9 cellular contexts compared by ENCODE assay signal in the genomic region with DNA sequence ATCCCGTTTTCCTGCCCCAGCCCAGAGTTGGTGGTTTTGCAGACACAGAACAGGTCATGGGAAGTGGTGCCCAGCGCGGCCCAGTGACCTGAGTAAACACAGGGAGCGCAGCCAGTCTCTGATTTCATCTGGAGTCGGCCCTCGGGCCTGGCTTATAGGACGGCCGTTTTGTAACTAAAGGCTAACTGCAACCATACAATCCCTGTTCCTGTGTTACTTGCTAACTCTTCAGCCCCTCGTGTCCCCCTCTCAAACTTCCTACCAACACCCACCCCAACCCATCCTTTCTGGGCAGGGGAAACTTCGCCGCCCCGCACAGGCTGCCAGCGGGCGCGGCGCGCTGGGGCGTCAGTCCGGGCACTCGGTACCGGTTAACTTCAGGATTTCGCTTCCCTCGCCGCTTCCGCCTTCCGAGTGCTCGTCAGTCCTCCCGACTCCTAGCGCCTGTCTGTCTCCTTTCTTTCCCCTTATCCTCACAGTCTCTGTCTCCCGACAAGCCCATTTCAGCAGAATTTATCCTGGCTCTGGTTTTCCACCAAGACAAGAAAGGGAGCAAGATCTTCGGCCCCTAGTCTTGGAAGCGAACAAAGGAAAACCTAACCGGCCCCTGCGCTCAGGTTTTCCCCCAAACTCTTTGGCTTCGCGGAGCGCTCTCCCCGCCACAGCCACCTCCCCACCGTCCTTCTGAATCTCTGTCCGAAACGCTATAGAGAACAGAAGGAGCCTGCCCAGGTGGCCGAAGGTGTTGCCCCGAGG. TPM values are rescaled to one million over a fixed set of nuclear protein-coding genes. Genes with fewer than 3 reads are reported as not detected.
DNase-seq lines count a peak whose midpoint lies in the region; ATAC-seq and TF ChIP-seq lines count a peak whose summit lies in the region.
"Had no signal": no experiment of that assay in that cellular context is flagged by ENCODE, and none has a peak within 500 bp of the region (broad histone marks: within the 10 kb centered on the region; RNA-seq: fewer than 3 reads in every experiment).

No MANE protein-coding gene starts in this region.

- H2BK20ac ChIP-seq in IMR-90 (ENCODE audit: low read depth, low read length) = no peak overlapping the region

- H2AFZ ChIP-seq in IMR-90 (replicated peaks; ENCODE audit: low read length, poor library complexity) = peak overlapping the region; percentile 71

- ATAC-seq in IMR-90 (ENCODE audit: low read depth) (no peak), left colon (peak; percentile 50), HG03196 (IDR thresholded peaks at IDR 0.05; ENCODE audit: unreplicated experiment) (no peak), HG03520 (IDR thresholded peaks at IDR 0.05; ENCODE audit: unreplicated experiment) (no peak)

- peak overlapping the region; percentile 68 for H3K4me3 Mint-ChIP-seq in activated naive CD8-positive, alpha-beta T cell

- H3K27ac Mint-ChIP-seq in activated naive CD8-positive, alpha-beta T cell = no peak overlapping the region

- peaks cover 38% of the 10 kb centered on the region for H4K20me1 ChIP-seq in IMR-90 (ENCODE audit: insufficient read depth, low read length)

- 14% methylated on average over 9 of the region's 43 CpGs; no CpG with 5 or more reads in 1 of the 2 experiments for WGBS in IMR-90 (ENCODE audit: extremely low coverage in 2 of 2, insufficient read length in 1 of 2), 2 experiments
- 9% methylated on average over 43 of the region's 43 CpGs for WGBS in urinary bladder

- DNase-seq in DMS114 treated with DMSO at 0.1 percent for 48 hours (lab: John Stamatoyannopoulos, UW; ENCODE audit: unreplicated experiment) = peak; percentile 36
- peak; percentile 69 for DNase-seq in IMR-90
- peak in 1 of 2 donors; percentile 37 for DNase-seq in left colon
- no peak for DNase-seq in GM10248 (ENCODE audit: extremely low spot score)

- peak overlapping the region; percentile 89 for H3K4me2 ChIP-seq in IMR-90 (ENCODE audit: low read depth, low read length)

- 0 out of 2 replicates have a peak, but pooled peaks cover 2% of the 10 kb centered on the region for H3K9me1 ChIP-seq in IMR-90 (ENCODE audit: insufficient read depth, low read length)

- CTCF ChIA-PET in IMR-90 (lab: Yijun Ruan, JAX) (interaction anchor here (0.6 kb wide), 1 partner anchor 138 kb away, joined by 4 read pairs; no protein-coding TSS in a partner anchor), GM10248 (lab: Yijun Ruan, JAX) (interaction anchor here (1.2 kb wide), 1 partner anchor 14 kb away, joined by 4 read pairs; no protein-coding TSS in a partner anchor)

- H2BK5ac ChIP-seq in IMR-90 (ENCODE audit: low read depth, low read length, poor library complexity, severe bottlenecking) = peak overlapping the region; percentile 84

- H3K27ac ChIP-seq in IMR-90 (ENCODE audit: insufficient read depth, low read length) (peak overlapping the region; percentile 98), urinary bladder (ENCODE audit: low read depth) (no peak overlapping the region)
- H3K27ac ChIP-seq: Peyer's patch had no signal

- H3K4me1 ChIP-seq in IMR-90 (ENCODE audit: control insufficient read depth, insufficient read depth, low read length) (peaks cover 7% of the 10 kb centered on the region; the same call in 1 of the 2 replicates), urinary bladder (ENCODE audit: insufficient read depth) (no peaks in the 10 kb centered on the region)

- H3K36me3 ChIP-seq in IMR-90 (ENCODE audit: control insufficient read depth, insufficient read depth, low read length) (peaks cover 24% of the 10 kb centered on the region; the same call in 1 of the 2 replicates), urinary bladder (ENCODE audit: insufficient read depth) (no peaks in the 10 kb centered on the region)
- H3K36me3 ChIP-seq: Peyer's patch had no signal

- H3K27me3 ChIP-seq in IMR-90 (ENCODE audit: control insufficient read depth, insufficient read depth, low read length) = no peaks in the 10 kb centered on the region; the same call in 1 of the 2 replicates

- peak overlapping the region; percentile 81 for H2BK120ac ChIP-seq in IMR-90 (ENCODE audit: low read depth, low read length)

- H3K4ac ChIP-seq in IMR-90 (ENCODE audit: low read depth, low read length) = peak overlapping the region; percentile 88

- BruUV-seq in IMR-90 (replicated peaks; lab: Mats Ljungman, UMichigan) = no TSS peak

- no peak for TF ChIP-seq POLR2A in IMR-90 (IDR thresholded peaks at IDR 0.05; ENCODE audit: low read depth, low read length)

- peak overlapping the region; percentile 73; the same call in 2 of the 3 replicates for H2BK15ac ChIP-seq in IMR-90 (ENCODE audit: low read depth, low read length)

- peak overlapping the region; percentile 98 for H3K14ac ChIP-seq in IMR-90 (replicated peaks; ENCODE audit: low read depth, low read length)

- H4K8ac ChIP-seq in IMR-90 (ENCODE audit: low read depth in 2 of 2, low read length in 2 of 2) = peak overlapping the region; percentile 19 to 75

- H2AK5ac ChIP-seq in IMR-90 (ENCODE audit: low read depth, low read length) = peak overlapping the region; percentile 78; the same call in 1 of the 2 replicates

- H2AK9ac ChIP-seq in IMR-90 (replicated peaks; ENCODE audit: low read depth, low read length, poor library complexity) = peak overlapping the region; percentile 84

- H3K23ac ChIP-seq in IMR-90 (ENCODE audit: low read depth, low read length) = peak overlapping the region; percentile 93

- no peaks in the 10 kb centered on the region for H3K36me3 Mint-ChIP-seq in activated naive CD8-positive, alpha-beta T cell

- in situ Hi-C loops in IMR-90 (cut with MboI; ENCODE audit: low sequenced_read_pairs) = loop anchor here (25.0 kb wide), 2 partner anchors 340 to 915 kb away; a partner anchor contains a TSS

- peak overlapping the region; percentile 74 for H3K4me3 ChIP-seq in IMR-90 (ENCODE audit: insufficient read depth, low read depth, low read length)
- H3K4me3 ChIP-seq in urinary bladder (ENCODE audit: low read depth, low read length) = peak overlapping the region; percentile 57

- peak overlapping the region; percentile 96 for H3K56ac ChIP-seq in IMR-90 (ENCODE audit: extremely low read depth, insufficient read depth, low read length)

- peaks cover 3 to 41% of the 10 kb centered on the region in 2 experiments for H3K79me1 ChIP-seq in IMR-90 (ENCODE audit: low read depth in 1 of 2, low read length in 2 of 2)

- H3K4me1 Mint-ChIP-seq in activated naive CD8-positive, alpha-beta T cell (ENCODE audit: low read depth) = peaks cover 58% of the 10 kb centered on the region

- no peaks in the 10 kb centered on the region for H3K9me3 ChIP-seq in IMR-90 (ENCODE audit: control insufficient read depth, insufficient read depth, low read length)

- peaks cover 60% of the 10 kb centered on the region for H3K27me3 Mint-ChIP-seq in activated naive CD8-positive, alpha-beta T cell

- POLR2A ChIA-PET in IMR-90 (lab: Charles Lee; ENCODE audit: unreplicated experiment) (no interaction called here), GM10248 (lab: Yijun Ruan, JAX) (no interaction called here)

- peak overlapping the region; percentile 99 for H3K9ac ChIP-seq in IMR-90 (ENCODE audit: low read depth, low read length)

- TF ChIP-seq CTCF in IMR-90 (conservative IDR thresholded peaks at IDR 0.05; ENCODE audit: low read depth, low read length) (no peak), GM10248 (IDR thresholded peaks at IDR 0.05; ENCODE audit: control extremely low read depth, extremely low read depth, low read depth, missing control alignments) (no peak)

- peak overlapping the region; percentile 75 for H4K91ac ChIP-seq in IMR-90 (ENCODE audit: insufficient read depth, low read depth, low read length)

- intact Hi-C loops in IMR-90 (cut with micrococcal nuclease) (loop anchor here (5.0 kb wide), 3 partner anchors 455 to 605 kb away; no protein-coding TSS in a partner anchor), left colon (cut with DNase I, micrococcal nuclease) (no loop called here)

- dilution Hi-C loops in IMR-90 (cut with HindIII; ENCODE audit: low sequenced_read_pairs, unreplicated experiment) = loop anchor here (25.0 kb wide), 1 partner anchor 390 kb away; no protein-coding TSS in a partner anchor

- peak overlapping the region; percentile 67 for H3K18ac ChIP-seq in IMR-90 (ENCODE audit: low read depth, low read length)

- peak overlapping the region; percentile 25; the same call in 1 of the 2 replicates for H4K5ac ChIP-seq in IMR-90 (ENCODE audit: low read depth, low read length)

- TF ChIP-seq RAD21 in IMR-90 (IDR thresholded peaks at IDR 0.05; ENCODE audit: low read length) = no peak

- H3K9me3 Mint-ChIP-seq in activated naive CD8-positive, alpha-beta T cell (ENCODE audit: low read depth) = no peaks in the 10 kb centered on the region

TF ChIP-seq in IMR-90, 13 proteins besides CTCF, POLR2A, EP300 and RAD21 (continues in another document):
- TF ChIP-seq RCOR1 (IDR thresholded peaks at IDR 0.05; ENCODE audit: insufficient replicate concordance, low read length) (no peak), BHLHE40 (IDR thresholded peaks at IDR 0.05; ENCODE audit: low read depth, low read length) (no peak), CHD1 (IDR thresholded peaks at IDR 0.05; ENCODE audit: low read depth, low read length) (no peak), CEBPB (IDR thresholded peaks at IDR 0.05; ENCODE audit: low read depth, low read length) (no peak), MXI1 (IDR thresholded peaks at IDR 0.05; ENCODE audit: borderline replicate concordance, low read depth, low read length) (no peak), FOS (IDR thresholded peaks at IDR 0.05; ENCODE audit: low read depth, low read length) (no peak), SMC3 (IDR thresholded peaks at IDR 0.05; ENCODE audit: low read depth, low read length) (no peak), MAZ (IDR thresholded peaks at IDR 0.05; ENCODE audit: borderline replicate concordance, low read depth, low read length) (no peak), RFX5 (IDR thresholded peaks at IDR 0.05; ENCODE audit: low read depth, low read length) (no peak), MAFK (IDR thresholded peaks at IDR 0.05; ENCODE audit: low read depth, low read length) (no peak)
- TF ChIP-seq, protein P1, sequence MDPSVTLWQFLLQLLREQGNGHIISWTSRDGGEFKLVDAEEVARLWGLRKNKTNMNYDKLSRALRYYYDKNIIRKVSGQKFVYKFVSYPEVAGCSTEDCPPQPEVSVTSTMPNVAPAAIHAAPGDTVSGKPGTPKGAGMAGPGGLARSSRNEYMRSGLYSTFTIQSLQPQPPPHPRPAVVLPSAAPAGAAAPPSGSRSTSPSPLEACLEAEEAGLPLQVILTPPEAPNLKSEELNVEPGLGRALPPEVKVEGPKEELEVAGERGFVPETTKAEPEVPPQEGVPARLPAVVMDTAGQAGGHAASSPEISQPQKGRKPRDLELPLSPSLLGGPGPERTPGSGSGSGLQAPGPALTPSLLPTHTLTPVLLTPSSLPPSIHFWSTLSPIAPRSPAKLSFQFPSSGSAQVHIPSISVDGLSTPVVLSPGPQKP (IDR thresholded peaks at IDR 0.05; ENCODE audit: borderline replicate concordance, low read depth, low read length) = no peak

RNA-seq across cellular contexts. Expression of a gene that starts 2.0 kb away (rescaled TPM):
- total RNA-seq in IMR-90 (2012; rRNA removed) = 7.7 and 8.6 TPM in 2 replicates
- polyA plus RNA-seq in IMR-90 (2012; rRNA removed) = 15.0 and 15.1 TPM in 2 replicates
- 12.2 and 21.4 TPM in 2 replicates for polyA plus RNA-seq in IMR-90 (2012; cell fraction: cytosol; rRNA removed)
- 8.8 and 12.1 TPM in 2 replicates for polyA plus RNA-seq in IMR-90 (2012; cell fraction: nucleus; rRNA removed; ENCODE audit: low replicate concordance)
- total RNA-seq in left colon = not detected
- 6.2 TPM for total RNA-seq in urinary bladder
- 0.52 TPM for polyA plus RNA-seq in urinary bladder
- total RNA-seq: Peyer's patch had no signal
